ENCODE assay signal across 23 cellular contexts in the genomic region with DNA sequence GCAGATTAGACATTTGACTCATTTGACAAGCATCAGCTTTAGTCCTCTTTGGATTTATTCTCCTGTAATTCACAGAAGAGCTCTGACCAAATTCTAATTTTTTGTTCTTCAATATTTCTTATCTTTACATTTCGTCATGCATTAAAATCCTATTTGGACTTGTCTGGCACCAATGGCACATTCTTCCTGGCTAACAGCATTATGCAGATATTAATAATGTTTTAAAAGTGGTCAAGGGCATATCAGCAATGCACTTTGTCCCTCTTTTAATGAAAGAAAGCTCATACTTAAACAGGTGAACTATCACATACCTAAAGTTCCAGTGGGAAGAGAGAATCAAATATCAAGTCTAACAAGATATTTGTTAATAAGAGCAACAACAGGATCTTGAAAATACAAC.
"Had no signal": no experiment of that assay in that cellular context is flagged by ENCODE, and none has a peak within 500 bp of the region (broad histone marks: within the 10 kb centered on the region; RNA-seq: fewer than 3 reads in every experiment).

No MANE protein-coding gene starts in this region.

- ATAC-seq: foreskin keratinocyte; gastroesophageal sphincter; left cardiac atrium; left lung; lower lobe of right lung; naive thymus-derived CD4-positive, alpha-beta T cell had no signal

- H3K27me3 ChIP-seq: colonic mucosa, dorsolateral prefrontal cortex, esophagus muscularis mucosa, foreskin keratinocyte, gastroesophageal sphincter, heart left ventricle, hepatocyte, left lung had no signal

- H3K9me3 Mint-ChIP-seq: dendritic cell treated with granulocyte-macrophage colony-stimulating factor and Interleukin-4, amounts not matched to agents 40 ng/mL and 50 ng/mL, for 4 days; immature natural killer cell; naive thymus-derived CD4-positive, alpha-beta T cell had no signal

- FAIRE-seq: endothelial cell of umbilical vein, frontal cortex, keratinocyte had no signal

- DNase-seq: colonic mucosa; cortex of kidney; dorsolateral prefrontal cortex; effector CD4-positive, alpha-beta T cell; effector memory CD4-positive, alpha-beta T cell; foreskin keratinocyte; heart left ventricle; hypothalamus; immature natural killer cell; left cardiac atrium; left lung; left ventricle myocardium superior; lower lobe of right lung; mesenchymal stem cell; midbrain; naive thymus-derived CD4-positive, alpha-beta T cell had no signal

- H3K27ac Mint-ChIP-seq: dendritic cell treated with granulocyte-macrophage colony-stimulating factor and Interleukin-4, amounts not matched to agents 40 ng/mL and 50 ng/mL, for 4 days; immature natural killer cell; naive thymus-derived CD4-positive, alpha-beta T cell had no signal

- H3K4me1 Mint-ChIP-seq: immature natural killer cell had no signal

- H3K27ac ChIP-seq: colonic mucosa, dorsolateral prefrontal cortex, esophagus muscularis mucosa, foreskin keratinocyte, gastroesophageal sphincter, heart left ventricle, hepatocyte, left lung, lower lobe of right lung had no signal

- H3K27me3 Mint-ChIP-seq: dendritic cell treated with granulocyte-macrophage colony-stimulating factor and Interleukin-4, amounts not matched to agents 40 ng/mL and 50 ng/mL, for 4 days; naive thymus-derived CD4-positive, alpha-beta T cell had no signal

- H2AFZ ChIP-seq: hepatocyte had no signal

- H3K9me3 ChIP-seq: colonic mucosa, esophagus muscularis mucosa, gastroesophageal sphincter, heart left ventricle, left lung, lower lobe of right lung had no signal

- H3K4me1 ChIP-seq: colonic mucosa, foreskin keratinocyte, left lung, lower lobe of right lung had no signal

- H3K4me3 ChIP-seq: colonic mucosa, dorsolateral prefrontal cortex, esophagus muscularis mucosa, gastroesophageal sphincter, heart left ventricle, hepatocyte, left lung, lower lobe of right lung had no signal

- H3K79me2 ChIP-seq: hepatocyte had no signal

- H3K36me3 ChIP-seq: colonic mucosa, esophagus muscularis mucosa, gastroesophageal sphincter, heart left ventricle, left lung, lower lobe of right lung had no signal

- H3K36me3 Mint-ChIP-seq: immature natural killer cell had no signal

- H3K4me2 ChIP-seq: hepatocyte had no signal

- H3K4me3 Mint-ChIP-seq: dendritic cell treated with granulocyte-macrophage colony-stimulating factor and Interleukin-4, amounts not matched to agents 40 ng/mL and 50 ng/mL, for 4 days; immature natural killer cell; naive thymus-derived CD4-positive, alpha-beta T cell had no signal
